1 cellular context compared by ENCODE assay signal in genomic region chr10:95428702-95429101, GRCh38.
TF ChIP-seq lines count a peak whose summit lies in the region.

No MANE protein-coding gene starts in this region.

TF ChIP-seq in GM23338, 12 proteins besides CTCF, POLR2A, EP300 and RAD21:
- TF ChIP-seq, protein P1, sequence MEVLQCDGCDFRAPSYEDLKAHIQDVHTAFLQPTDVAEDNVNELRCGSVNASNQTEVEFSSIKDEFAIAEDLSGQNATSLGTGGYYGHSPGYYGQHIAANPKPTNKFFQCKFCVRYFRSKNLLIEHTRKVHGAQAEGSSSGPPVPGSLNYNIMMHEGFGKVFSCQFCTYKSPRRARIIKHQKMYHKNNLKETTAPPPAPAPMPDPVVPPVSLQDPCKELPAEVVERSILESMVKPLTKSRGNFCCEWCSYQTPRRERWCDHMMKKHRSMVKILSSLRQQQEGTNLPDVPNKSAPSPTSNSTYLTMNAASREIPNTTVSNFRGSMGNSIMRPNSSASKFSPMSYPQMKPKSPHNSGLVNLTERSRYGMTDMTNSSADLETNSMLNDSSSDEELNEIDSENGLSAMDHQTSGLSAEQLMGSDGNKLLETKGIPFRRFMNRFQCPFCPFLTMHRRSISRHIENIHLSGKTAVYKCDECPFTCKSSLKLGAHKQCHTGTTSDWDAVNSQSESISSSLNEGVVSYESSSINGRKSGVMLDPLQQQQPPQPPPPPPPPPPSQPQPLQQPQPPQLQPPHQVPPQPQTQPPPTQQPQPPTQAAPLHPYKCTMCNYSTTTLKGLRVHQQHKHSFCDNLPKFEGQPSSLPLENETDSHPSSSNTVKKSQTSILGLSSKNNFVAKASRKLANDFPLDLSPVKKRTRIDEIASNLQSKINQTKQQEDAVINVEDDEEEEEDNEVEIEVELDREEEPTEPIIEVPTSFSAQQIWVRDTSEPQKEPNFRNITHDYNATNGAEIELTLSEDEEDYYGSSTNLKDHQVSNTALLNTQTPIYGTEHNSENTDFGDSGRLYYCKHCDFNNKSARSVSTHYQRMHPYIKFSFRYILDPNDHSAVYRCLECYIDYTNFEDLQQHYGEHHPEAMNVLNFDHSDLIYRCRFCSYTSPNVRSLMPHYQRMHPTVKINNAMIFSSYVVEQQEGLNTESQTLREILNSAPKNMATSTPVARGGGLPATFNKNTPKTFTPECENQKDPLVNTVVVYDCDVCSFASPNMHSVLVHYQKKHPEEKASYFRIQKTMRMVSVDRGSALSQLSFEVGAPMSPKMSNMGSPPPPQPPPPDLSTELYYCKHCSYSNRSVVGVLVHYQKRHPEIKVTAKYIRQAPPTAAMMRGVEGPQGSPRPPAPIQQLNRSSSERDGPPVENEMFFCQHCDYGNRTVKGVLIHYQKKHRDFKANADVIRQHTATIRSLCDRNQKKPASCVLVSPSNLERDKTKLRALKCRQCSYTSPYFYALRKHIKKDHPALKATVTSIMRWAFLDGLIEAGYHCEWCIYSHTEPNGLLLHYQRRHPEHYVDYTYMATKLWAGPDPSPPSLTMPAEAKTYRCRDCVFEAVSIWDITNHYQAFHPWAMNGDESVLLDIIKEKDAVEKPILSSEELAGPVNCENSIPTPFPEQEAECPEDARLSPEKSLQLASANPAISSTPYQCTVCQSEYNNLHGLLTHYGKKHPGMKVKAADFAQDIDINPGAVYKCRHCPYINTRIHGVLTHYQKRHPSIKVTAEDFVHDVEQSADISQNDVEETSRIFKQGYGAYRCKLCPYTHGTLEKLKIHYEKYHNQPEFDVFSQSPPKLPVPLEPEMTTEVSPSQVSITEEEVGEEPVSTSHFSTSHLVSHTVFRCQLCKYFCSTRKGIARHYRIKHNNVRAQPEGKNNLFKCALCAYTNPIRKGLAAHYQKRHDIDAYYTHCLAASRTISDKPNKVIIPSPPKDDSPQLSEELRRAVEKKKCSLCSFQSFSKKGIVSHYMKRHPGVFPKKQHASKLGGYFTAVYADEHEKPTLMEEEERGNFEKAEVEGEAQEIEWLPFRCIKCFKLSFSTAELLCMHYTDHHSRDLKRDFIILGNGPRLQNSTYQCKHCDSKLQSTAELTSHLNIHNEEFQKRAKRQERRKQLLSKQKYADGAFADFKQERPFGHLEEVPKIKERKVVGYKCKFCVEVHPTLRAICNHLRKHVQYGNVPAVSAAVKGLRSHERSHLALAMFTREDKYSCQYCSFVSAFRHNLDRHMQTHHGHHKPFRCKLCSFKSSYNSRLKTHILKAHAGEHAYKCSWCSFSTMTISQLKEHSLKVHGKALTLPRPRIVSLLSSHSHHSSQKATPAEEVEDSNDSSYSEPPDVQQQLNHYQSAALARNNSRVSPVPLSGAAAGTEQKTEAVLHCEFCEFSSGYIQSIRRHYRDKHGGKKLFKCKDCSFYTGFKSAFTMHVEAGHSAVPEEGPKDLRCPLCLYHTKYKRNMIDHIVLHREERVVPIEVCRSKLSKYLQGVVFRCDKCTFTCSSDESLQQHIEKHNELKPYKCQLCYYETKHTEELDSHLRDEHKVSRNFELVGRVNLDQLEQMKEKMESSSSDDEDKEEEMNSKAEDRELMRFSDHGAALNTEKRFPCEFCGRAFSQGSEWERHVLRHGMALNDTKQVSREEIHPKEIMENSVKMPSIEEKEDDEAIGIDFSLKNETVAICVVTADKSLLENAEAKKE (CRISPR knock-in tag; IDR thresholded peaks at IDR 0.05): no peak
- TF ChIP-seq CREB1 (CRISPR knock-in tag; IDR thresholded peaks at IDR 0.05; ENCODE audit: low read depth) (no peak), ZNF114 (CRISPR knock-in tag; IDR thresholded peaks at IDR 0.05) (no peak), REST (IDR thresholded peaks at IDR 0.05; ENCODE audit: unreplicated experiment) (no peak), STAT1 (IDR thresholded peaks at IDR 0.05; ENCODE audit: unreplicated experiment) (no peak), POLR2AphosphoS5 (IDR thresholded peaks at IDR 0.05; ENCODE audit: low read depth) (no peak), ZNF331 (CRISPR knock-in tag; IDR thresholded peaks at IDR 0.05; ENCODE audit: low read depth) (no peak), NANOG (IDR thresholded peaks at IDR 0.05; ENCODE audit: borderline replicate concordance) (no peak), JUNB (IDR thresholded peaks at IDR 0.05; ENCODE audit: unreplicated experiment) (no peak), EZH2phosphoT487 (IDR thresholded peaks at IDR 0.05; ENCODE audit: unreplicated experiment) (no peak), EZH2 (IDR thresholded peaks at IDR 0.05; ENCODE audit: low read depth, unreplicated experiment) (no peak)
- TF ChIP-seq, protein P2, sequence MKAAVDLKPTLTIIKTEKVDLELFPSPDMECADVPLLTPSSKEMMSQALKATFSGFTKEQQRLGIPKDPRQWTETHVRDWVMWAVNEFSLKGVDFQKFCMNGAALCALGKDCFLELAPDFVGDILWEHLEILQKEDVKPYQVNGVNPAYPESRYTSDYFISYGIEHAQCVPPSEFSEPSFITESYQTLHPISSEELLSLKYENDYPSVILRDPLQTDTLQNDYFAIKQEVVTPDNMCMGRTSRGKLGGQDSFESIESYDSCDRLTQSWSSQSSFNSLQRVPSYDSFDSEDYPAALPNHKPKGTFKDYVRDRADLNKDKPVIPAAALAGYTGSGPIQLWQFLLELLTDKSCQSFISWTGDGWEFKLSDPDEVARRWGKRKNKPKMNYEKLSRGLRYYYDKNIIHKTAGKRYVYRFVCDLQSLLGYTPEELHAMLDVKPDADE (IDR thresholded peaks at IDR 0.05): no peak
